ENCODE assay signal across 14 cellular contexts in the genomic region with DNA sequence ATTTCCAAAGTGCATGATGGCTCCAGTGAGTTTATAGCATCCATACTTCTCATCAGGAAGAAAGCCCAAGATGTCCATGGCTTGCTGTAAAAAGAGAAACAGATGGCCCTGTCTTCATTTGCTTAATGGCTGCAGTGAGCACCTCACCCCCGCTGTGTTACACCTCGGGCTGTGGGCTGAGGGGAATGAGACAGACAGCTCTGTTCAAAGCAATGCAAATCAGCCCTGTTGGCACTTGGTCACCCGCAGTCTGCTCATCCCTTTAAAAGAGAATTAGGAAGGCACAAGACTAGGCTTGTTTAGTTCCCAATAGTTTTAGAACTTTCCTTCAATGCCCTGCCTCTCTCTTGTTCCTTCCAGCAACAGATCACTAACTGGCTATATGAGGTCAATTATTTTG. TPM values are rescaled to one million over a fixed set of nuclear protein-coding genes. Genes with fewer than 3 reads are reported as not detected.
DNase-seq lines count a peak whose midpoint lies in the region; ATAC-seq lines count a peak whose summit lies in the region.
"Had no signal": no experiment of that assay in that cellular context is flagged by ENCODE, and none has a peak within 500 bp of the region (broad histone marks: within the 10 kb centered on the region; RNA-seq: fewer than 3 reads in every experiment).

No MANE protein-coding gene starts in this region.

- H3K27ac ChIP-seq in iPS-20b (ENCODE audit: low read length), result no peak overlapping the region
- H3K27ac ChIP-seq: thoracic aorta had no signal

- DNase-seq in Ammon's horn (ENCODE audit: low spot score) (peak; percentile 16), NT2/D1 (ENCODE audit: low read depth, low spot score) (peak; percentile 80), SHP77 treated with DMSO at 0.1 percent for 48 hours (lab: John Stamatoyannopoulos, UW) (no peak), left colon (no peak)
- no peak for DNase-seq in effector CD4-positive, alpha-beta T cell
- DNase-seq: ACHN; activated T-cell treated with anti-CD3 and anti-CD28 coated beads, Interleukin-2, amount 50 U/mL, for 48 hours; MM.1S; stimulated activated CD4-positive, alpha-beta T cell treated with anti-CD3 and anti-CD28 coated beads, Interleukin-15, amount 100 ng/mL, for 24 hours; T-cell had no signal

- peaks cover 5% of the 10 kb centered on the region for H3K27me3 ChIP-seq in NT2/D1 (ENCODE audit: insufficient read depth, insufficient read length)
- H3K27me3 ChIP-seq in iPS-20b (ENCODE audit: insufficient read depth, low read length), result no peaks in the 10 kb centered on the region

- ATAC-seq in HG02870 (IDR thresholded peaks at IDR 0.05; ENCODE audit: unreplicated experiment) (peak; percentile 42), HG03457 (IDR thresholded peaks at IDR 0.05; ENCODE audit: unreplicated experiment) (no peak), left colon (no peak)
- ATAC-seq: T-cell had no signal

- intact Hi-C loops in left colon (cut with DNase I, micrococcal nuclease), result loop anchor here in 1 of 2 donors (10.0 kb wide), 1 partner anchor 430 kb away; no protein-coding TSS in a partner anchor

- H3K9ac ChIP-seq in NT2/D1 (ENCODE audit: insufficient read length, low read depth) (no peak overlapping the region), iPS-20b (ENCODE audit: low read depth, low read length) (no peak overlapping the region)

- H3K36me3 ChIP-seq in NT2/D1 (ENCODE audit: insufficient read depth, insufficient read length, low read length) (no peaks in the 10 kb centered on the region), iPS-20b (ENCODE audit: insufficient read depth, low read depth, low read length) (no peaks in the 10 kb centered on the region)
- H3K36me3 ChIP-seq: thoracic aorta had no signal

- H3K4me1 ChIP-seq in NT2/D1 (ENCODE audit: insufficient read depth, insufficient read length) (no peaks in the 10 kb centered on the region), iPS-20b (ENCODE audit: insufficient read depth, low read length) (peaks cover 22% of the 10 kb centered on the region)

- H3K9me3 ChIP-seq in NT2/D1 (ENCODE audit: insufficient read depth, low read length) (no peaks in the 10 kb centered on the region), iPS-20b (ENCODE audit: insufficient read depth, low read depth, low read length) (no peaks in the 10 kb centered on the region)
- H3K9me3 ChIP-seq: thoracic aorta had no signal

- H3K4me3 ChIP-seq in NT2/D1 (ENCODE audit: insufficient read length, low read depth) (no peak overlapping the region), iPS-20b (ENCODE audit: low read length) (peak overlapping the region; percentile 44; the same call in 1 of the 2 replicates)
- H3K4me3 ChIP-seq: thoracic aorta had no signal

RNA-seq across cellular contexts. Expression of gene MYH15, which starts 25.2 kb away (rescaled TPM):
- under 1 TPM; 0.31 to 0.34 TPM for total RNA-seq in left colon

Comparison
In these comparisons a context has a peak if more than half of its experiments do, and no peak if none do; other contexts are left out.
1. DNase-seq: peak in Ammon's horn (single experiment) and NT2/D1 (single experiment); none in effector CD4-positive, alpha-beta T cell (single experiment), SHP77 treated with DMSO at 0.1 percent for 48 hours (single experiment) and left colon (0 of 2).